ENCODE assay signal across 11 cellular contexts in the genomic region with DNA sequence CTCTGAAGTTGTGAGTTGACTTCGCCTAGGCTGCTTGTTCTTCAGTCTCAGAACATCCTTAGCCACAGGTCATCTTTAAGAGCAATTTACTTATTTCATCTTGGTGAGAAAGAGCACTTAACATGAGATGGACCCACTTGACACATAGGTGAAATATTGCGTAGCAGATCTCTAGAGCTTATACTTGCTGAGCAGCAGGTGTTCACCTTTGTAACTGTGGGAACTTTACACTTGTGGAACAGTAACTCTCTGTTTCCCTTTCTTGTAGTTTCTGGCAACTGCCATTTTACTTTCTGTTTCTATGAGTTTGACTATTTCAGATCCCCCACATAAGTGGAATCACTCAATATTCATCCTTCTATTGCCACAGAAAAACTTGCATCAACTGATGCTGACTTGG.
DNase-seq lines count a peak whose midpoint lies in the region; ATAC-seq and TF ChIP-seq lines count a peak whose summit lies in the region.
"Had no signal": no experiment of that assay in that cellular context is flagged by ENCODE, and none has a peak within 500 bp of the region (broad histone marks: within the 10 kb centered on the region; RNA-seq: fewer than 3 reads in every experiment).

No MANE protein-coding gene starts in this region.

- H3K27ac Mint-ChIP-seq in activated T-cell treated with anti-CD3 and anti-CD28 coated beads, Interleukin-2, amount 50 U/mL, for 72 hours: peak overlapping the region; percentile 18
- peak overlapping the region; percentile 9 for H3K27ac Mint-ChIP-seq in stimulated activated naive B cell treated with anti-CD40 and anti-IgM and Interleukin-4, amounts not matched to agents 10 μg/mL and 1 μg/mL and 100 μg/mL, for 72 hours
- no peak overlapping the region for H3K27ac Mint-ChIP-seq in nephron progenitor cell

- H3K36me3 Mint-ChIP-seq in activated T-cell treated with anti-CD3 and anti-CD28 coated beads, Interleukin-2, amount 50 U/mL, for 72 hours (ENCODE audit: insufficient read depth in 2 of 2): no peaks in the 10 kb centered on the region
- no peaks in the 10 kb centered on the region for H3K36me3 Mint-ChIP-seq in stimulated activated naive B cell treated with anti-CD40 and anti-IgM and Interleukin-4, amounts not matched to agents 10 μg/mL and 1 μg/mL and 100 μg/mL, for 72 hours
- no peaks in the 10 kb centered on the region for H3K36me3 Mint-ChIP-seq in nephron progenitor cell (ENCODE audit: low read depth)

- TF ChIP-seq CTCF in nephron progenitor cell (IDR thresholded peaks at IDR 0.05): no peak

- H3K4me3 Mint-ChIP-seq in activated T-cell treated with anti-CD3 and anti-CD28 coated beads, Interleukin-2, amount 50 U/mL, for 72 hours: no peak overlapping the region
- H3K4me3 Mint-ChIP-seq in stimulated activated naive B cell treated with anti-CD40 and anti-IgM and Interleukin-4, amounts not matched to agents 10 μg/mL and 1 μg/mL and 100 μg/mL, for 72 hours: no peak overlapping the region
- no peak overlapping the region for H3K4me3 Mint-ChIP-seq in nephron progenitor cell

- no peak for DNase-seq in activated T-cell treated with anti-CD3 and anti-CD28 coated beads, Interleukin-2, amount 50 U/mL, for 72 hours
- no peak for DNase-seq in activated T-cell treated with anti-CD3 and anti-CD28 coated beads for 4 hours
- DNase-seq in stimulated activated naive B cell treated with anti-CD40 and anti-IgM and Interleukin-4, amounts not matched to agents 10 μg/mL and 1 μg/mL and 100 μg/mL, for 72 hours: no peak
- no peak for DNase-seq in nephron progenitor cell
- no peak for DNase-seq in NCI-H1694 treated with DMSO at 0.1 percent for 48 hours (lab: John Stamatoyannopoulos, UW)
- DNase-seq in left lobe of liver (ENCODE audit: low spot score): no peak
- DNase-seq: caudate nucleus, left colon, Peyer's patch had no signal

- H3K27me3 Mint-ChIP-seq in activated T-cell treated with anti-CD3 and anti-CD28 coated beads, Interleukin-2, amount 50 U/mL, for 72 hours (ENCODE audit: low read depth): peaks cover 13% of the 10 kb centered on the region
- no peaks in the 10 kb centered on the region for H3K27me3 Mint-ChIP-seq in stimulated activated naive B cell treated with anti-CD40 and anti-IgM and Interleukin-4, amounts not matched to agents 10 μg/mL and 1 μg/mL and 100 μg/mL, for 72 hours
- peaks cover 4% of the 10 kb centered on the region for H3K27me3 Mint-ChIP-seq in nephron progenitor cell (ENCODE audit: low read depth, poor library complexity)

- H3K9me3 Mint-ChIP-seq in activated T-cell treated with anti-CD3 and anti-CD28 coated beads, Interleukin-2, amount 50 U/mL, for 72 hours: no peaks in the 10 kb centered on the region
- H3K9me3 Mint-ChIP-seq in stimulated activated naive B cell treated with anti-CD40 and anti-IgM and Interleukin-4, amounts not matched to agents 10 μg/mL and 1 μg/mL and 100 μg/mL, for 72 hours: no peaks in the 10 kb centered on the region
- H3K9me3 Mint-ChIP-seq in nephron progenitor cell: no peaks in the 10 kb centered on the region

- ATAC-seq in activated T-cell treated with anti-CD3 and anti-CD28 coated beads, Interleukin-2, amount 50 U/mL, for 72 hours (replicated peaks in 1 of 2): no peak
- ATAC-seq in GM21737 (IDR thresholded peaks at IDR 0.05; ENCODE audit: unreplicated experiment): peak; percentile 96
- ATAC-seq in HG03175 (IDR thresholded peaks at IDR 0.05; ENCODE audit: unreplicated experiment): peak; percentile 96
- peak in 1 of 2 donors; percentile 31 for ATAC-seq in stimulated activated naive B cell treated with anti-CD40 and anti-IgM and Interleukin-4, amounts not matched to agents 10 μg/mL and 1 μg/mL and 100 μg/mL, for 72 hours (replicated peaks)
- no peak for ATAC-seq in left lobe of liver
- ATAC-seq: left colon had no signal

- H3K4me1 Mint-ChIP-seq in activated T-cell treated with anti-CD3 and anti-CD28 coated beads, Interleukin-2, amount 50 U/mL, for 72 hours (ENCODE audit: low read depth): no peaks in the 10 kb centered on the region
- H3K4me1 Mint-ChIP-seq in stimulated activated naive B cell treated with anti-CD40 and anti-IgM and Interleukin-4, amounts not matched to agents 10 μg/mL and 1 μg/mL and 100 μg/mL, for 72 hours: peaks cover 10 to 17% of the 10 kb centered on the region in 2 donors
- peaks cover 5% of the 10 kb centered on the region for H3K4me1 Mint-ChIP-seq in nephron progenitor cell

Comparison
In these comparisons a context has a peak if more than half of its experiments do, and no peak if none do; other contexts are left out.
1. ATAC-seq: peak in GM21737 (single experiment) and HG03175 (single experiment); none in activated T-cell treated with anti-CD3 and anti-CD28 coated beads, Interleukin-2, amount 50 U/mL, for 72 hours (0 of 2) and left lobe of liver (single experiment).